ENCODE assay signal across 1 cellular context in the genomic region with DNA sequence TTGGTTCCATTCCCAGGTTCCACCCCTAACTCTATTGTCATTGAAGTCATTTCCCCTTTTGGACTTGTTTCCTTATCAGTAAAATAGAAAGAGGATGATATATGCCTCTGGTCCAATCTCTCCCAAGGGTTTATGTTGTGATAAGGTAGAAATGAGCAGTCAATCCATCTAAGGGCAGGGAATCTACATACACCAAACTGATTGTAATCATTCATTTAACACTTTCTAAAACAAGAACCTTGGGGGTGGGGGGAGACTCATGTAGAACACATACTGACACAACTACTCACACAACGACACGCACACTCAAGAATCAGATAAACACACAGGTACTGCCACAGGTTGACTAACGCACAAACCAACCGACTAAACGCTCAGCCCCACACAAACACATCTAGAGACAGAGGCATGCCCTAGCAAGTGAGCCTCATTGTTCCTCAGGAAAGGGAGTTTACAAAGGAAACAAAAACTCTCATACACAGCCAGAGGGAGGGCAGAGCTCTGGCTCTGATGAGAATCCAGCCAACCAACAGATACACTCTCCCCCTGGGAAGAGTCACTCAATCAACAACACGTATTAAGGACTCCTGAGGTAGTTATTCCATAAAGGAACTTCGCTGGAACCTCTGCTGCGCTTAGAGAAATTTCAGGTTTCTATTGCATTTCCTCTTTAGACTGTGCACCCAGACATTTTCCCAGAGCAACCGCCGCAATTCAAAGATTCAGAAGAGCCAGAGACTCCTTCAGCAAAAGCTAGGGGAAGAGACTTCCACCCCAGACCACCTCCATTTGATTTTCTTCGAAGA.
A peak's percentile ranks its signal among the peaks of the same experiment; 100 is the strongest.
TF ChIP-seq lines count a peak whose summit lies in the region.

No MANE protein-coding gene starts in this region.

TF ChIP-seq in HEK293, 187 proteins besides CTCF, POLR2A, EP300 and RAD21 (continued from another document):
- TF ChIP-seq, protein P1, sequence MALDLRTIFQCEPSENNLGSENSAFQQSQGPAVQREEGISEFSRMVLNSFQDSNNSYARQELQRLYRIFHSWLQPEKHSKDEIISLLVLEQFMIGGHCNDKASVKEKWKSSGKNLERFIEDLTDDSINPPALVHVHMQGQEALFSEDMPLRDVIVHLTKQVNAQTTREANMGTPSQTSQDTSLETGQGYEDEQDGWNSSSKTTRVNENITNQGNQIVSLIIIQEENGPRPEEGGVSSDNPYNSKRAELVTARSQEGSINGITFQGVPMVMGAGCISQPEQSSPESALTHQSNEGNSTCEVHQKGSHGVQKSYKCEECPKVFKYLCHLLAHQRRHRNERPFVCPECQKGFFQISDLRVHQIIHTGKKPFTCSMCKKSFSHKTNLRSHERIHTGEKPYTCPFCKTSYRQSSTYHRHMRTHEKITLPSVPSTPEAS (tag by site-specific recombination; IDR thresholded peaks at IDR 0.05), result no peak
- TF ChIP-seq ZNF280C (tag by site-specific recombination; IDR thresholded peaks at IDR 0.05) (no peak), KLF8 (tag by site-specific recombination; IDR thresholded peaks at IDR 0.05) (no peak), EGR2 (tag by site-specific recombination; IDR thresholded peaks at IDR 0.05; ENCODE audit: low read depth) (no peak), SP2 (tag by site-specific recombination; IDR thresholded peaks at IDR 0.05) (peak; percentile 45), ZNF610 (tag by site-specific recombination; IDR thresholded peaks at IDR 0.05; ENCODE audit: borderline replicate concordance) (no peak), ZNF664 (tag by site-specific recombination; IDR thresholded peaks at IDR 0.05) (0 out of 2 replicates have a peak, but pooled peaks have one; percentile 44), GLIS1 (tag by site-specific recombination; IDR thresholded peaks at IDR 0.05) (no peak), ZNF510 (tag by site-specific recombination; IDR thresholded peaks at IDR 0.05; ENCODE audit: insufficient replicate concordance) (no peak), ZNF391 (tag by site-specific recombination; IDR thresholded peaks at IDR 0.05; ENCODE audit: borderline replicate concordance, low read depth) (no peak), ZBTB48 (tag by site-specific recombination; IDR thresholded peaks at IDR 0.05) (no peak), ZNF324 (tag by site-specific recombination; IDR thresholded peaks at IDR 0.05) (no peak), ZNF16 (tag by site-specific recombination; IDR thresholded peaks at IDR 0.05; ENCODE audit: low read depth) (no peak), ZNF654 (tag by site-specific recombination; IDR thresholded peaks at IDR 0.05; ENCODE audit: low read depth) (no peak), ZNF24 (tag by site-specific recombination; IDR thresholded peaks at IDR 0.05) (no peak), ZNF707 (tag by site-specific recombination; IDR thresholded peaks at IDR 0.05) (no peak), ZNF660 (tag by site-specific recombination; IDR thresholded peaks at IDR 0.05) (no peak), ZNF2 (tag by site-specific recombination; IDR thresholded peaks at IDR 0.05) (no peak), ZNF544 (tag by site-specific recombination; IDR thresholded peaks at IDR 0.05) (no peak), MZF1 (tag by site-specific recombination; IDR thresholded peaks at IDR 0.05; ENCODE audit: borderline replicate concordance) (no peak), ZNF549 (tag by site-specific recombination; IDR thresholded peaks at IDR 0.05) (no peak), MYNN (tag by site-specific recombination; IDR thresholded peaks at IDR 0.05; ENCODE audit: borderline replicate concordance) (no peak), ZBTB11 (tag by site-specific recombination; conservative IDR thresholded peaks at IDR 0.05; ENCODE audit: low read depth) (no peak), ZNF623 (tag by site-specific recombination; IDR thresholded peaks at IDR 0.05) (no peak), ZNF133 (tag by site-specific recombination; IDR thresholded peaks at IDR 0.05) (no peak), ZSCAN23 (tag by site-specific recombination; IDR thresholded peaks at IDR 0.05) (no peak), ZBTB20 (tag by site-specific recombination; IDR thresholded peaks at IDR 0.05) (no peak), KLF16 (tag by site-specific recombination; IDR thresholded peaks at IDR 0.05) (no peak), ZBTB8A (tag by site-specific recombination; IDR thresholded peaks at IDR 0.05) (no peak), SCRT1 (tag by site-specific recombination; IDR thresholded peaks at IDR 0.05; ENCODE audit: borderline replicate concordance) (peak; percentile 93), PBX3 (CRISPR knock-in tag; IDR thresholded peaks at IDR 0.05) (no peak), WT1 (tag by site-specific recombination; IDR thresholded peaks at IDR 0.05) (peak; percentile 78), PRDM1 (tag by site-specific recombination; IDR thresholded peaks at IDR 0.05) (peak; percentile 88), BCL11B (tag by site-specific recombination; IDR thresholded peaks at IDR 0.05; ENCODE audit: low read depth) (no peak), ZNF302 (tag by site-specific recombination; IDR thresholded peaks at IDR 0.05; ENCODE audit: low read depth) (no peak), ZNF624 (tag by site-specific recombination; IDR thresholded peaks at IDR 0.05) (no peak), ZBTB7A (tag by site-specific recombination; IDR thresholded peaks at IDR 0.05; ENCODE audit: low read depth) (no peak), FEZF1 (tag by site-specific recombination; IDR thresholded peaks at IDR 0.05) (peak; percentile 74), ZNF184 (tag by site-specific recombination; IDR thresholded peaks at IDR 0.05) (no peak)
- TF ChIP-seq, protein P2, sequence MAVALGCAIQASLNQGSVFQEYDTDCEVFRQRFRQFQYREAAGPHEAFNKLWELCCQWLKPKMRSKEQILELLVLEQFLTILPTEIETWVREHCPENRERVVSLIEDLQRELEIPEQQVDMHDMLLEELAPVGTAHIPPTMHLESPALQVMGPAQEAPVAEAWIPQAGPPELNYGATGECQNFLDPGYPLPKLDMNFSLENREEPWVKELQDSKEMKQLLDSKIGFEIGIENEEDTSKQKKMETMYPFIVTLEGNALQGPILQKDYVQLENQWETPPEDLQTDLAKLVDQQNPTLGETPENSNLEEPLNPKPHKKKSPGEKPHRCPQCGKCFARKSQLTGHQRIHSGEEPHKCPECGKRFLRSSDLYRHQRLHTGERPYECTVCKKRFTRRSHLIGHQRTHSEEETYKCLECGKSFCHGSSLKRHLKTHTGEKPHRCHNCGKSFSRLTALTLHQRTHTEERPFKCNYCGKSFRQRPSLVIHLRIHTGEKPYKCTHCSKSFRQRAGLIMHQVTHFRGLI (tag by site-specific recombination; IDR thresholded peaks at IDR 0.05), result no peak
- TF ChIP-seq, protein P3, sequence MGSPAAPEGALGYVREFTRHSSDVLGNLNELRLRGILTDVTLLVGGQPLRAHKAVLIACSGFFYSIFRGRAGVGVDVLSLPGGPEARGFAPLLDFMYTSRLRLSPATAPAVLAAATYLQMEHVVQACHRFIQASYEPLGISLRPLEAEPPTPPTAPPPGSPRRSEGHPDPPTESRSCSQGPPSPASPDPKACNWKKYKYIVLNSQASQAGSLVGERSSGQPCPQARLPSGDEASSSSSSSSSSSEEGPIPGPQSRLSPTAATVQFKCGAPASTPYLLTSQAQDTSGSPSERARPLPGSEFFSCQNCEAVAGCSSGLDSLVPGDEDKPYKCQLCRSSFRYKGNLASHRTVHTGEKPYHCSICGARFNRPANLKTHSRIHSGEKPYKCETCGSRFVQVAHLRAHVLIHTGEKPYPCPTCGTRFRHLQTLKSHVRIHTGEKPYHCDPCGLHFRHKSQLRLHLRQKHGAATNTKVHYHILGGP (tag by site-specific recombination; IDR thresholded peaks at IDR 0.05), result no peak
- TF ChIP-seq, protein P4, sequence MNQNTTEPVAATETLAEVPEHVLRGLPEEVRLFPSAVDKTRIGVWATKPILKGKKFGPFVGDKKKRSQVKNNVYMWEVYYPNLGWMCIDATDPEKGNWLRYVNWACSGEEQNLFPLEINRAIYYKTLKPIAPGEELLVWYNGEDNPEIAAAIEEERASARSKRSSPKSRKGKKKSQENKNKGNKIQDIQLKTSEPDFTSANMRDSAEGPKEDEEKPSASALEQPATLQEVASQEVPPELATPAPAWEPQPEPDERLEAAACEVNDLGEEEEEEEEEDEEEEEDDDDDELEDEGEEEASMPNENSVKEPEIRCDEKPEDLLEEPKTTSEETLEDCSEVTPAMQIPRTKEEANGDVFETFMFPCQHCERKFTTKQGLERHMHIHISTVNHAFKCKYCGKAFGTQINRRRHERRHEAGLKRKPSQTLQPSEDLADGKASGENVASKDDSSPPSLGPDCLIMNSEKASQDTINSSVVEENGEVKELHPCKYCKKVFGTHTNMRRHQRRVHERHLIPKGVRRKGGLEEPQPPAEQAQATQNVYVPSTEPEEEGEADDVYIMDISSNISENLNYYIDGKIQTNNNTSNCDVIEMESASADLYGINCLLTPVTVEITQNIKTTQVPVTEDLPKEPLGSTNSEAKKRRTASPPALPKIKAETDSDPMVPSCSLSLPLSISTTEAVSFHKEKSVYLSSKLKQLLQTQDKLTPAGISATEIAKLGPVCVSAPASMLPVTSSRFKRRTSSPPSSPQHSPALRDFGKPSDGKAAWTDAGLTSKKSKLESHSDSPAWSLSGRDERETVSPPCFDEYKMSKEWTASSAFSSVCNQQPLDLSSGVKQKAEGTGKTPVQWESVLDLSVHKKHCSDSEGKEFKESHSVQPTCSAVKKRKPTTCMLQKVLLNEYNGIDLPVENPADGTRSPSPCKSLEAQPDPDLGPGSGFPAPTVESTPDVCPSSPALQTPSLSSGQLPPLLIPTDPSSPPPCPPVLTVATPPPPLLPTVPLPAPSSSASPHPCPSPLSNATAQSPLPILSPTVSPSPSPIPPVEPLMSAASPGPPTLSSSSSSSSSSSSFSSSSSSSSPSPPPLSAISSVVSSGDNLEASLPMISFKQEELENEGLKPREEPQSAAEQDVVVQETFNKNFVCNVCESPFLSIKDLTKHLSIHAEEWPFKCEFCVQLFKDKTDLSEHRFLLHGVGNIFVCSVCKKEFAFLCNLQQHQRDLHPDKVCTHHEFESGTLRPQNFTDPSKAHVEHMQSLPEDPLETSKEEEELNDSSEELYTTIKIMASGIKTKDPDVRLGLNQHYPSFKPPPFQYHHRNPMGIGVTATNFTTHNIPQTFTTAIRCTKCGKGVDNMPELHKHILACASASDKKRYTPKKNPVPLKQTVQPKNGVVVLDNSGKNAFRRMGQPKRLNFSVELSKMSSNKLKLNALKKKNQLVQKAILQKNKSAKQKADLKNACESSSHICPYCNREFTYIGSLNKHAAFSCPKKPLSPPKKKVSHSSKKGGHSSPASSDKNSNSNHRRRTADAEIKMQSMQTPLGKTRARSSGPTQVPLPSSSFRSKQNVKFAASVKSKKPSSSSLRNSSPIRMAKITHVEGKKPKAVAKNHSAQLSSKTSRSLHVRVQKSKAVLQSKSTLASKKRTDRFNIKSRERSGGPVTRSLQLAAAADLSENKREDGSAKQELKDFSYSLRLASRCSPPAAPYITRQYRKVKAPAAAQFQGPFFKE (tag by site-specific recombination; IDR thresholded peaks at IDR 0.05; ENCODE audit: borderline replicate concordance), result no peak
